Comparison of ENCODE assay signal across 11 cellular contexts in the genomic region with DNA sequence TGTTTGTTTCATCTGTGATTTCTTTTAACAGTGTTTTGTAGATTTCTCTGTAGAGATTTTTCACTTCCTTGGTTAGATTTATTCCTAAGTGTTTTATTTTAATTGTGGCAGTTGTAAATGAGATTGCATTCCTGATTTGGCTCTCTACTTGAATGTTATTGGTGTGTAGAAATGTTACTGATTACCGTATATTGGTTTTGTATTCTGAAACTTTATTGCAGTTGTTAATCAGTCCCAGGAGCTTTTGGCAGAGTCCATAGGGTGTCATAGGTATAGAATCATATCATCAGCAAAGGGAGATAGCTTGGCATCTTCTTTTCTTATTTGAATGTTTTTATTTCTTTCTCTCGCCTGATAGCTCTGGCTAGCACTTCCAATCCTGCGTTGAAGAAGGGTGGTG.
"Had no signal": no experiment of that assay in that cellular context is flagged by ENCODE, and none has a peak within 500 bp of the region (broad histone marks: within the 10 kb centered on the region; RNA-seq: fewer than 3 reads in every experiment).

No MANE protein-coding gene starts in this region.

- H3K4me2 ChIP-seq: GM23338 had no signal

- FAIRE-seq: H1, H54 had no signal

- H3K4me1 ChIP-seq: HAP-1 had no signal

- H3K27ac ChIP-seq: GM23248 had no signal

- H2AFZ ChIP-seq: GM23248, GM23338 had no signal

- ATAC-seq: GM23338, HCT116 had no signal

- H3K9ac ChIP-seq: GM23248 had no signal

- H3K4me3 ChIP-seq: GM23248, GM23338, HAP-1 had no signal

- H3K36me3 ChIP-seq: HAP-1 had no signal

- H3K9me3 ChIP-seq: HAP-1 had no signal

- DNase-seq: GM23248, GOT3, H7, H9, HCEC 1CT, HFFc6 had no signal
